ENCODE assay signal across 9 cellular contexts in genomic region chr6:30954631-30955366, GRCh38. TPM values are rescaled to one million over a fixed set of nuclear protein-coding genes. Genes with fewer than 3 reads are reported as not detected.
A peak's percentile ranks its signal among the peaks of the same experiment; 100 is the strongest.
DNase-seq lines count a peak whose midpoint lies in the region; ATAC-seq and TF ChIP-seq lines count a peak whose summit lies in the region.
"Had no signal": no experiment of that assay in that cellular context is flagged by ENCODE, and none has a peak within 500 bp of the region (broad histone marks: within the 10 kb centered on the region; RNA-seq: fewer than 3 reads in every experiment).

No MANE protein-coding gene starts in this region.

- H3K27me3 ChIP-seq in heart right ventricle (peaks cover 0 to 82% (median 5%) of the 10 kb centered on the region in 7 donors), mucosa of stomach (ENCODE audit: control insufficient read depth, insufficient read depth, low read length) (no peaks in the 10 kb centered on the region), uterus (no peaks in the 10 kb centered on the region)

- no peak for TF ChIP-seq CTCF in heart right ventricle (IDR thresholded peaks at IDR 0.05)
- no peak for TF ChIP-seq CTCF in choroid plexus epithelial cell (conservative IDR thresholded peaks at IDR 0.05; ENCODE audit: low read depth, low read length)
- TF ChIP-seq CTCF in uterus (IDR thresholded peaks at IDR 0.05), result no peak

- H3K9me3 ChIP-seq in heart right ventricle, result no peaks in the 10 kb centered on the region
- H3K9me3 ChIP-seq in mucosa of stomach (ENCODE audit: control insufficient read depth, low read length), result no peaks in the 10 kb centered on the region
- H3K9me3 ChIP-seq in uterus, result no peaks in the 10 kb centered on the region

- peak overlapping the region; percentile 66 for H3K9ac ChIP-seq in mucosa of stomach (ENCODE audit: low read length)

- intact Hi-C loops in heart right ventricle (cut with DNase I), result no loop called here
- intact Hi-C loops in Right ventricle myocardium superior (cut with DNase I), result no loop called here
- intact Hi-C loops in uterus (cut with DNase I; ENCODE audit: low total_unique reads), result no loop called here

- WGBS in heart right ventricle, 2 donors, result 60 to 73% methylated on average over 9 of the region's 9 CpGs

- H3K36me3 ChIP-seq in heart right ventricle, result no peaks in the 10 kb centered on the region
- peaks cover 13% of the 10 kb centered on the region for H3K36me3 ChIP-seq in mucosa of stomach (ENCODE audit: control insufficient read depth, insufficient read depth, low read length)
- no peaks in the 10 kb centered on the region for H3K36me3 ChIP-seq in uterus

- H3K27ac ChIP-seq in heart right ventricle, result peak overlapping the region in 5 of 10 donors; percentile 10 to 47 (median 41)
- peak overlapping the region in 1 of 2 donors; percentile 36 for H3K27ac ChIP-seq in uterus

- peak in 5 of 8 donors; percentile 3 to 40 (median 20) for ATAC-seq in heart right ventricle
- no peak for ATAC-seq in Right ventricle myocardium superior (ENCODE audit: poor library complexity)
- ATAC-seq in HG02870 (IDR thresholded peaks at IDR 0.05; ENCODE audit: unreplicated experiment), result no peak
- no peak for ATAC-seq in HG02798 (IDR thresholded peaks at IDR 0.05; ENCODE audit: poor library complexity, unreplicated experiment)

- DNase-seq in heart right ventricle (no peak), Right ventricle myocardium superior (no peak), choroid plexus epithelial cell (ENCODE audit: low read depth) (no peak), uterus (no peak), COR-L47 (lab: John Stamatoyannopoulos, UW) (no peak)

- H3K4me3 ChIP-seq in heart right ventricle (peak overlapping the region in 9 of 10 donors; percentile 30 to 60 (median 51)), choroid plexus epithelial cell (ENCODE audit: low read depth, low read length) (peak overlapping the region; percentile 57), mucosa of stomach (ENCODE audit: low read length) (peak overlapping the region; percentile 29), uterus (peak overlapping the region; percentile 33 to 43)

- H3K4me1 ChIP-seq in heart right ventricle, result peaks cover 0 to 18% (median 14%) of the 10 kb centered on the region in 9 donors
- H3K4me1 ChIP-seq in mucosa of stomach (ENCODE audit: control insufficient read depth, insufficient read depth, low read length), result peaks cover 17% of the 10 kb centered on the region
- H3K4me1 ChIP-seq in uterus, result no peaks in the 10 kb centered on the region

- no peak for TF ChIP-seq POLR2A in uterus (IDR thresholded peaks at IDR 0.05)

RNA-seq across cellular contexts. Expression of gene MUCL3, which starts 14.0 kb away (rescaled TPM):
- under 1 TPM in 1 of 10 donors, not detected in 9; 0.08 TPM for total RNA-seq in heart right ventricle
- polyA plus RNA-seq in heart right ventricle, result not detected
- total RNA-seq in Right ventricle myocardium superior, result not detected
- under 1 TPM in 1 of 4 donors, not detected in 3; under 0.01 TPM for total RNA-seq in uterus
- total RNA-seq: Daoy had no signal

RNA-seq across cellular contexts. Expression of gene SFTA2, which starts 22.8 kb away (rescaled TPM):
- total RNA-seq in heart right ventricle, result not detected
- polyA plus RNA-seq in heart right ventricle, result not detected
- not detected for total RNA-seq in Right ventricle myocardium superior
- total RNA-seq in uterus, result 1 to 10 TPM in 1 of 4 donors, not detected in 3; 1.1 TPM
- total RNA-seq: Daoy had no signal

RNA-seq across cellular contexts. Expression of gene MUC21, which starts 28.7 kb away (rescaled TPM):
- not detected for total RNA-seq in heart right ventricle
- polyA plus RNA-seq in heart right ventricle, result under 1 TPM in 1 of 2 donors, not detected in 1; 0.09 TPM
- not detected for total RNA-seq in Right ventricle myocardium superior
- total RNA-seq in uterus, result under 1 TPM in 2 of 4 donors, not detected in 2; 0.28 to 0.59 TPM
- total RNA-seq: Daoy had no signal

RNA-seq across cellular contexts. Expression of gene VARS2, which starts 40.8 kb away (rescaled TPM):
- 10 to 100 TPM; 13.4 to 28.4 (median 22.5) TPM for total RNA-seq in heart right ventricle
- 10 to 100 TPM in 1 of 2 donors, 1 to 10 TPM in 1; 9.3 to 26.0 TPM for polyA plus RNA-seq in heart right ventricle
- 17.2 TPM for total RNA-seq in Right ventricle myocardium superior
- 10 to 100 TPM; 12.6 to 34.2 (median 22.4) TPM for total RNA-seq in uterus

RNA-seq across cellular contexts. Expression of gene GTF2H4, which starts 46.8 kb away (rescaled TPM):
- total RNA-seq in heart right ventricle, result 10 to 100 TPM in 8 of 10 donors, 1 to 10 TPM in 2; 8.3 to 25.1 (median 12.5) TPM
- polyA plus RNA-seq in heart right ventricle, result 10 to 100 TPM; 15.9 to 27.0 TPM
- 23.6 TPM for total RNA-seq in Right ventricle myocardium superior
- total RNA-seq in uterus, result 10 to 100 TPM in 3 of 4 donors, not detected in 1; 27.4 to 96.6 (median 65.2) TPM

Comparison
In these comparisons a context has a peak if more than half of its experiments do, and no peak if none do; other contexts are left out.
1. ATAC-seq: peak in heart right ventricle (5 of 8); none in Right ventricle myocardium superior (single experiment), HG02870 (single experiment) and HG02798 (single experiment).
2. Peak in every context shown above with its lines, with median percentiles within 50 percentile points of each other: H3K4me3 ChIP-seq.